Comparison of ENCODE assay signal across 14 cellular contexts in the genomic region with DNA sequence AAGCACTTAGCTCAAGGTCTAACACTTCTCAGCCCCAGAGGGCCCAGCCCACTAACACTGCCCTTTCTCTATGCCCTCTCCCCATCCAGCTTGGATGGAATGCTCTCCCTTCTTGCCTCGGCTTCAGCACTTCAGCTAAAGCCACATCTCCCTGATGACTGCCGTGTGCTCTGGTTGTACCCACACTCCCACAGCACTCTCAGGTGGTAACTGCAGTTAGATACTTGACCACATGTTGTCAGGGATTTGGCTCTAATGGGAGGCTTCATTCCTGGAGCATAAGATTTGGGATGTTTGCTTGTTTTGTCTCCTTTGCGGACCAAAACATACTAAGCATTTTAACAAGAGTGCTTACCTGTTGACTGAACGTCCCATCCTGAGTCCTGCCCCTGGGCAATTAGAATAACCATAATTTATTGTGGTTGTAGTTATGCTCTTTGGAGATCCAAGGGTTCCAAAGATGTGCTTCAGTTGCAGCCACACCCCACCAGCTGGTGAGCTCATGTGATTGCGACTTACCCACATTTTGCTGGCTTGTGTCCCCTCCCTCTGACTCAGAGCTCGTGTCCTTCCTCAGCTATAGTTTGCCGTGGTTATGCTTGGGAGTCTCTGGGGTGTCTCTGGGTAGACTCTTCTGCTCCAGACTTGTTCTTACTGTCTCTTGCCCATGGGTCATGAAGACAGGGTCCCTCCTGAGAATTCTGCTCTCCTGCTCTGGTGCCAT. TPM values are rescaled to one million over a fixed set of nuclear protein-coding genes. Genes with fewer than 3 reads are reported as not detected.
DNase-seq lines count a peak whose midpoint lies in the region; ATAC-seq and TF ChIP-seq lines count a peak whose summit lies in the region.
"Had no signal": no experiment of that assay in that cellular context is flagged by ENCODE, and none has a peak within 500 bp of the region (broad histone marks: within the 10 kb centered on the region; RNA-seq: fewer than 3 reads in every experiment).

No MANE protein-coding gene starts in this region.

- no peak overlapping the region for H3K27ac Mint-ChIP-seq in CD8-positive, alpha-beta T cell
- no peak overlapping the region for H3K27ac Mint-ChIP-seq in immature natural killer cell

- H3K27me3 Mint-ChIP-seq in CD8-positive, alpha-beta T cell (ENCODE audit: low read depth), result peaks cover 2% of the 10 kb centered on the region
- H3K27me3 Mint-ChIP-seq in immature natural killer cell (ENCODE audit: low read depth in 3 of 3), result peaks cover 2 to 10% (median 3%) of the 10 kb centered on the region in 3 donors

- no peaks in the 10 kb centered on the region for H3K9me3 Mint-ChIP-seq in CD8-positive, alpha-beta T cell
- no peaks in the 10 kb centered on the region for H3K9me3 Mint-ChIP-seq in immature natural killer cell
- H3K9me3 Mint-ChIP-seq: central memory CD8-positive, alpha-beta T cell had no signal

- H3K4me1 Mint-ChIP-seq in CD8-positive, alpha-beta T cell (ENCODE audit: low read depth), result no peaks in the 10 kb centered on the region
- no peaks in the 10 kb centered on the region for H3K4me1 Mint-ChIP-seq in immature natural killer cell
- H3K4me1 Mint-ChIP-seq: central memory CD8-positive, alpha-beta T cell had no signal

- peaks cover 39% of the 10 kb centered on the region for H3K27me3 ChIP-seq in skeletal muscle satellite cell (ENCODE audit: control insufficient read depth, insufficient read depth, low read length)
- H3K27me3 ChIP-seq in CD8-positive, alpha-beta T cell (ENCODE audit: insufficient read depth, low read length), result no peaks in the 10 kb centered on the region
- H3K27me3 ChIP-seq: right lobe of liver had no signal

- no peak overlapping the region for H3K4me3 ChIP-seq in skeletal muscle satellite cell (ENCODE audit: low read length)
- no peak overlapping the region for H3K4me3 ChIP-seq in CD8-positive, alpha-beta T cell (ENCODE audit: low read depth, low read length)
- H3K4me3 ChIP-seq: right lobe of liver had no signal

- ATAC-seq in CD8-positive, alpha-beta T cell, result no peak
- ATAC-seq: right lobe of liver had no signal

- CTCF ChIA-PET in CD8-positive, alpha-beta T cell (lab: Charles Lee), result interaction anchor here (0.9 to 4.7 kb wide), 2 partner anchors 27 to 358 kb away, joined by 3 to 18 read pairs; no protein-coding TSS in a partner anchor

- TF ChIP-seq CTCF in CD8-positive, alpha-beta T cell (IDR thresholded peaks at IDR 0.05), result no peak

- no peak overlapping the region for H3K4me3 Mint-ChIP-seq in CD8-positive, alpha-beta T cell
- no peak overlapping the region for H3K4me3 Mint-ChIP-seq in immature natural killer cell
- H3K4me3 Mint-ChIP-seq: central memory CD8-positive, alpha-beta T cell had no signal

- no peaks in the 10 kb centered on the region for H3K36me3 ChIP-seq in skeletal muscle satellite cell (ENCODE audit: insufficient read depth, low read length)
- H3K36me3 ChIP-seq in CD8-positive, alpha-beta T cell (ENCODE audit: insufficient read depth, low read length), result no peaks in the 10 kb centered on the region
- H3K36me3 ChIP-seq: right lobe of liver had no signal

- peak overlapping the region; percentile 27 for H3K27ac ChIP-seq in epithelial cell of prostate
- H3K27ac ChIP-seq in CD8-positive, alpha-beta T cell (ENCODE audit: low read depth, low read length), result no peak overlapping the region
- H3K27ac ChIP-seq: 22Rv1, right lobe of liver had no signal

- POLR2A ChIA-PET in CD8-positive, alpha-beta T cell (lab: Charles Lee), result no interaction called here

- peak overlapping the region; percentile 0 for H3K4me2 ChIP-seq in skeletal muscle satellite cell (ENCODE audit: low read length)

- no peaks in the 10 kb centered on the region for H3K36me3 Mint-ChIP-seq in CD8-positive, alpha-beta T cell
- H3K36me3 Mint-ChIP-seq in immature natural killer cell, result no peaks in the 10 kb centered on the region

- DNase-seq in DMS 273 (lab: John Stamatoyannopoulos, UW; ENCODE audit: unreplicated experiment) (peak; percentile 21), DMS 273 treated with DMSO at 0.1 percent for 48 hours (lab: John Stamatoyannopoulos, UW) (no peak), NCI-H345 (lab: John Stamatoyannopoulos, UW) (peak; percentile 61), epithelial cell of prostate (ENCODE audit: low read depth, low spot score) (no peak), immature natural killer cell (no peak), D341Med (ENCODE audit: low spot score) (no peak)
- no peak for DNase-seq in CD8-positive, alpha-beta T cell
- DNase-seq: activated gamma-delta T cell, NCI-H526, right lobe of liver had no signal

- no peaks in the 10 kb centered on the region for H3K9me3 ChIP-seq in skeletal muscle satellite cell (replicated peaks; ENCODE audit: low read length)
- no peaks in the 10 kb centered on the region for H3K9me3 ChIP-seq in CD8-positive, alpha-beta T cell (ENCODE audit: low read length)
- H3K9me3 ChIP-seq: right lobe of liver had no signal

- H3K4me1 ChIP-seq in skeletal muscle satellite cell (ENCODE audit: control insufficient read depth, insufficient read depth, low read length), result peaks cover 21% of the 10 kb centered on the region
- H3K4me1 ChIP-seq in CD8-positive, alpha-beta T cell (ENCODE audit: insufficient read depth, low read length), result no peaks in the 10 kb centered on the region
- H3K4me1 ChIP-seq: right lobe of liver had no signal

- intact Hi-C loops in CD8-positive, alpha-beta T cell (cut with DNase I, micrococcal nuclease), result no loop called here

- no peak overlapping the region for H3K9ac ChIP-seq in skeletal muscle satellite cell (ENCODE audit: low read depth, low read length)

RNA-seq across cellular contexts. Expression of a gene that starts 7.7 kb away (rescaled TPM):
- not detected in 2 replicates for total RNA-seq in skeletal muscle satellite cell (2012; rRNA removed)
- not detected for total RNA-seq in CD8-positive, alpha-beta T cell
- polyA plus RNA-seq in immature natural killer cell, result not detected
- total RNA-seq: temporal lobe had no signal

RNA-seq across cellular contexts. Expression of a gene that starts 52.2 kb away (rescaled TPM):
- 4.6 and 6.8 TPM in 2 replicates for total RNA-seq in skeletal muscle satellite cell (2012; rRNA removed)
- not detected for total RNA-seq in CD8-positive, alpha-beta T cell
- polyA plus RNA-seq in immature natural killer cell, result under 1 TPM in 1 of 3 donors, not detected in 2; 0.07 TPM

Comparison
In these comparisons a context has a peak if more than half of its experiments do, and no peak if none do; other contexts are left out.
1. DNase-seq: peak in DMS 273 (single experiment) and NCI-H345 (single experiment); none in DMS 273 treated with DMSO at 0.1 percent for 48 hours (single experiment), epithelial cell of prostate (single experiment), CD8-positive, alpha-beta T cell (0 of 7), immature natural killer cell (0 of 3) and D341Med (single experiment).